In the genomic region with DNA sequence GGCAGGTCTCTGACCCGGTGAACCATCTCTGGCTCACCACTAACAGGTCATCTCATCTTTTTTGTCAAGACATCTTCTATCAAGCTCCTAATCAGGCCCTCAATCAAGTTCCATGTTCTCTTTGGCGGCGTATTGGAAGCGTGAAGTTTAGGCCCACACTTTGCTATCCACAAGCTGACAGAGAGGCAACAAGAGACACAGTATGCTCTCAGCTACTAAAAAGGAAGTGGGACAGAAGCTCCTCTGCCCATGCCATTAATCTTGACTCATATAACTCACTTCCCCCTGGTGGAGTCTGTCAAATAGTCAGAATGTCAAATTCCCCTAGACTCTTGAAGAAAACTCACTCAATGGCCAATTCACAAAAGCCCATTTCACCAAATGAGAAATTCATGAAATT, we compare ENCODE assay signal across 8 cellular contexts.
DNase-seq lines count a peak whose midpoint lies in the region; ATAC-seq, FAIRE-seq and TF ChIP-seq lines count a peak whose summit lies in the region.

No MANE protein-coding gene starts in this region.

- WGBS in SK-N-SH (ENCODE audit: low lambda C conversion rate) = 41% methylated on average over 4 of the region's 4 CpGs
- 92% methylated on average over 3 of the region's 4 CpGs; no CpG with 5 or more reads in 1 of the 2 experiments for WGBS in IMR-90 (ENCODE audit: extremely low coverage in 2 of 2, insufficient read length in 1 of 2), 2 experiments

- H2BK5ac ChIP-seq in IMR-90 (ENCODE audit: low read depth, low read length, poor library complexity, severe bottlenecking) = peak overlapping the region; percentile 79

- H3K9me3 Mint-ChIP-seq in astrocyte (ENCODE audit: unreplicated experiment) = peaks cover 2% of the 10 kb centered on the region

- peak; percentile 25 for TF ChIP-seq CTCF in SK-N-SH (IDR thresholded peaks at IDR 0.05)
- TF ChIP-seq CTCF in IMR-90 (conservative IDR thresholded peaks at IDR 0.05; ENCODE audit: low read depth, low read length) = no peak
- TF ChIP-seq CTCF in astrocyte (IDR thresholded peaks at IDR 0.05; ENCODE audit: insufficient read depth, low read depth, low read length) = no peak
- TF ChIP-seq CTCF in ascending aorta (IDR thresholded peaks at IDR 0.05) = no peak

- peaks cover 37% of the 10 kb centered on the region for H3F3A ChIP-seq in SK-N-SH (replicated peaks; ENCODE audit: insufficient read depth)

- H4K8ac ChIP-seq in IMR-90 (ENCODE audit: low read depth in 2 of 2, low read length in 2 of 2) = peak overlapping the region; percentile 20 to 35; a peak in 2 of 4 replicates

- H3K79me1 ChIP-seq in IMR-90 (ENCODE audit: low read depth in 1 of 2, low read length in 2 of 2) = peaks cover 3 to 13% of the 10 kb centered on the region in 2 experiments; a peak in 2 of 4 replicates

- H3K4me1 Mint-ChIP-seq in astrocyte (ENCODE audit: low read depth, unreplicated experiment) = peaks cover 42% of the 10 kb centered on the region

- H3K4me2 ChIP-seq in SK-N-SH (no peak overlapping the region), IMR-90 (ENCODE audit: low read depth, low read length) (no peak overlapping the region), astrocyte (ENCODE audit: low read length) (no peak overlapping the region)

- H3K9me1 ChIP-seq in IMR-90 (ENCODE audit: insufficient read depth, low read length) = peaks cover 20% of the 10 kb centered on the region

- H3K4me3 ChIP-seq in SK-N-SH (ENCODE audit: low read depth in 2 of 2, low read length in 1 of 2) (no peak overlapping the region), IMR-90 (ENCODE audit: insufficient read depth, low read depth, low read length) (no peak overlapping the region), astrocyte (ENCODE audit: insufficient read depth, low read depth, low read length) (no peak overlapping the region), ascending aorta (no peak overlapping the region)

- H3K27me3 ChIP-seq in SK-N-SH (ENCODE audit: insufficient read depth) (no peaks in the 10 kb centered on the region), IMR-90 (ENCODE audit: control insufficient read depth, insufficient read depth, low read length) (no peaks in the 10 kb centered on the region), astrocyte (ENCODE audit: insufficient read depth, low read length) (no peaks in the 10 kb centered on the region), ascending aorta (no peaks in the 10 kb centered on the region)

- H2AK9ac ChIP-seq in IMR-90 (replicated peaks; ENCODE audit: low read depth, low read length, poor library complexity) = no peak overlapping the region

- H3K36me3 ChIP-seq in SK-N-SH (replicated peaks in 1 of 2; ENCODE audit: control insufficient read depth in 1 of 2, insufficient read depth in 2 of 2, low read length in 1 of 2) (no peaks in the 10 kb centered on the region), IMR-90 (ENCODE audit: control insufficient read depth, insufficient read depth, low read length) (no peaks in the 10 kb centered on the region), astrocyte (ENCODE audit: insufficient read depth, low read length) (no peaks in the 10 kb centered on the region), ascending aorta (no peaks in the 10 kb centered on the region)

- TF ChIP-seq POLR2A in IMR-90 (IDR thresholded peaks at IDR 0.05; ENCODE audit: low read depth, low read length) = no peak

- no peaks in the 10 kb centered on the region for H3K36me3 Mint-ChIP-seq in astrocyte (ENCODE audit: low read depth, unreplicated experiment)

- ATAC-seq in SK-N-SH treated with all-trans-retinoic acid at 6 μM for 48 hours = no peak; the same call in 1 of the 3 replicates
- ATAC-seq in GM21723 (IDR thresholded peaks at IDR 0.05; ENCODE audit: unreplicated experiment) = peak; percentile 94
- no peak for ATAC-seq in IMR-90 (ENCODE audit: low read depth)

- peak overlapping the region; percentile 94 for H2BK120ac ChIP-seq in IMR-90 (ENCODE audit: low read depth, low read length)

- peak overlapping the region; percentile 81 for H2BK20ac ChIP-seq in IMR-90 (ENCODE audit: low read depth, low read length)

- no peak for DNase-seq in SK-N-SH
- DNase-seq in IMR-90 = no peak
- no peak for DNase-seq in astrocyte (ENCODE audit: low read depth)
- DNase-seq in stimulated activated CD8-positive, alpha-beta memory T cell treated with anti-CD3 and anti-CD28 coated beads, Interleukin-4, amount 100 ng/mL, for 48 hours = peak; percentile 31
- DNase-seq in ascending aorta (ENCODE audit: low spot score in 2 of 2) = no peak
- DNase-seq in HEK293T (ENCODE audit: extremely low spot score) = no peak

- H2AFZ ChIP-seq in SK-N-SH (ENCODE audit: low read depth) = no peak overlapping the region
- peak overlapping the region; percentile 16 for H2AFZ ChIP-seq in IMR-90 (replicated peaks; ENCODE audit: low read length, poor library complexity)
- H2AFZ ChIP-seq in astrocyte (ENCODE audit: low read depth, low read length) = no peak overlapping the region

- TF ChIP-seq EP300 in SK-N-SH (IDR thresholded peaks at IDR 0.05; ENCODE audit: borderline replicate concordance in 1 of 2, low read depth in 1 of 2, low read length in 1 of 2) = no peak

- peaks cover 0 to 8% of the 10 kb centered on the region in 2 experiments; a peak in 2 of 4 replicates for H3K4me1 ChIP-seq in SK-N-SH (ENCODE audit: control insufficient read depth in 1 of 2, insufficient read depth in 2 of 2, low read depth in 1 of 2, low read length in 1 of 2)
- peaks cover 18% of the 10 kb centered on the region for H3K4me1 ChIP-seq in IMR-90 (ENCODE audit: control insufficient read depth, insufficient read depth, low read length)
- H3K4me1 ChIP-seq in astrocyte (ENCODE audit: insufficient read depth, low read length) = peaks cover 37% of the 10 kb centered on the region
- H3K4me1 ChIP-seq in ascending aorta = no peaks in the 10 kb centered on the region

- peak overlapping the region; percentile 13 to 77; a peak in 3 of 4 replicates for H3K27ac ChIP-seq in SK-N-SH (ENCODE audit: low read depth in 2 of 2, low read length in 1 of 2)
- H3K27ac ChIP-seq in IMR-90 (ENCODE audit: insufficient read depth, low read length) = peak overlapping the region; percentile 26; the same call in 1 of the 2 replicates
- H3K27ac ChIP-seq in astrocyte (ENCODE audit: low read depth, low read length) = peak overlapping the region; percentile 7
- H3K27ac ChIP-seq in ascending aorta = no peak overlapping the region

- peak overlapping the region; percentile 69 for H4K91ac ChIP-seq in IMR-90 (ENCODE audit: insufficient read depth, low read depth, low read length)

- H3K4ac ChIP-seq in IMR-90 (ENCODE audit: low read depth, low read length) = peak overlapping the region; percentile 86

- no TSS peak for BruUV-seq in IMR-90 (replicated peaks; lab: Mats Ljungman, UMichigan)

- dilution Hi-C loops in IMR-90 (cut with HindIII; ENCODE audit: low sequenced_read_pairs, unreplicated experiment) = no loop called here

- H4K20me1 ChIP-seq in SK-N-SH (ENCODE audit: insufficient read depth) = no peaks in the 10 kb centered on the region
- H4K20me1 ChIP-seq in IMR-90 (ENCODE audit: insufficient read depth, low read length) = no peaks in the 10 kb centered on the region
- H4K20me1 ChIP-seq in astrocyte (ENCODE audit: insufficient read depth, low read length) = no peaks in the 10 kb centered on the region

- CTCF ChIA-PET in SK-N-SH (lab: Yijun Ruan, JAX) (interaction anchor here (0.6 to 1.0 kb wide), 2 partner anchors 97 to 151 kb away, joined by 3 read pairs; no protein-coding TSS in a partner anchor), IMR-90 (lab: Yijun Ruan, JAX) (interaction anchor here (1.2 kb wide), 1 partner anchor 31 kb away, joined by 4 read pairs; no protein-coding TSS in a partner anchor), HEK293T (lab: Yijun Ruan, JAX) (no interaction called here)

- H3K14ac ChIP-seq in IMR-90 (replicated peaks; ENCODE audit: low read depth, low read length) = peak overlapping the region; percentile 46; the same call in 1 of the 2 replicates

- no peak overlapping the region for H3K9ac ChIP-seq in SK-N-SH
- no peak overlapping the region for H3K9ac ChIP-seq in IMR-90 (ENCODE audit: low read depth, low read length)
- no peak overlapping the region for H3K9ac ChIP-seq in astrocyte (ENCODE audit: low read length)

- in situ Hi-C loops in IMR-90 (cut with MboI; ENCODE audit: low sequenced_read_pairs) = loop anchor here (5.0 kb wide), 1 partner anchor 52 kb away; no protein-coding TSS in a partner anchor

- no peak for TF ChIP-seq RAD21 in SK-N-SH (IDR thresholded peaks at IDR 0.05; ENCODE audit: low read length)
- no peak for TF ChIP-seq RAD21 in IMR-90 (IDR thresholded peaks at IDR 0.05; ENCODE audit: low read length)

- H3K9me3 ChIP-seq in SK-N-SH (no peaks in the 10 kb centered on the region), IMR-90 (ENCODE audit: control insufficient read depth, insufficient read depth, low read length) (no peaks in the 10 kb centered on the region), astrocyte (ENCODE audit: insufficient read depth, low read depth, low read length) (no peaks in the 10 kb centered on the region), ascending aorta (no peaks in the 10 kb centered on the region)

- H3K4me3 Mint-ChIP-seq in astrocyte (ENCODE audit: unreplicated experiment) = no peak overlapping the region

- 0 out of 2 replicates have a peak overlapping the region, but pooled peaks have one; percentile 23 for H3K56ac ChIP-seq in IMR-90 (ENCODE audit: extremely low read depth, insufficient read depth, low read length)

- peak overlapping the region; percentile 93; the same call in 2 of the 3 replicates for H2BK15ac ChIP-seq in IMR-90 (ENCODE audit: low read depth, low read length)

- no peaks in the 10 kb centered on the region for H3K79me2 ChIP-seq in SK-N-SH (ENCODE audit: insufficient read depth)
- H3K79me2 ChIP-seq in astrocyte (ENCODE audit: insufficient read depth, low read length) = no peaks in the 10 kb centered on the region

- peak overlapping the region; percentile 78 for H2AK5ac ChIP-seq in IMR-90 (ENCODE audit: low read depth, low read length)

- H3K27ac Mint-ChIP-seq in astrocyte (ENCODE audit: unreplicated experiment) = peak overlapping the region; percentile 79

- H3K18ac ChIP-seq in IMR-90 (ENCODE audit: low read depth, low read length) = peak overlapping the region; percentile 72; the same call in 1 of the 2 replicates

- peak; percentile 55 for FAIRE-seq in astrocyte (lab: Jason Lieb, UNC)

- H3K27me3 Mint-ChIP-seq in astrocyte (ENCODE audit: low read depth, unreplicated experiment) = no peaks in the 10 kb centered on the region

- H3K23ac ChIP-seq in IMR-90 (ENCODE audit: low read depth, low read length) = 0 out of 2 replicates have a peak overlapping the region, but pooled peaks have one; percentile 12

- no peaks in the 10 kb centered on the region for H3K9me2 ChIP-seq in SK-N-SH

- H4K5ac ChIP-seq in IMR-90 (ENCODE audit: low read depth, low read length) = 0 out of 2 replicates have a peak overlapping the region, but pooled peaks have one; percentile 12

- intact Hi-C loops in IMR-90 (cut with micrococcal nuclease) (loop anchor here (2.0 to 5.0 kb wide), 3 partner anchors 33 to 149 kb away; a partner anchor contains a TSS), ascending aorta (cut with DNase I) (no loop called here)

- POLR2A ChIA-PET in SK-N-SH (lab: Yijun Ruan, JAX) = no interaction called here
- POLR2A ChIA-PET in IMR-90 (lab: Charles Lee; ENCODE audit: unreplicated experiment) = interaction anchor here (0.5 kb wide), 1 partner anchor 13 kb away, joined by 3 read pairs; no protein-coding TSS in a partner anchor
- POLR2A ChIA-PET in HEK293T (lab: Yijun Ruan, JAX) = no interaction called here

TF ChIP-seq in HEK293T, 16 proteins besides CTCF, POLR2A, EP300 and RAD21 (continues in another document):
- TF ChIP-seq FOXM1 (IDR thresholded peaks at IDR 0.05; ENCODE audit: borderline replicate concordance) (no peak), FOXK2 (IDR thresholded peaks at IDR 0.05) (no peak)

Comparison
In these comparisons a context has a peak if more than half of its experiments do, and no peak if none do; other contexts are left out.
1. H3K27ac ChIP-seq: peak in SK-N-SH (2 of 2), IMR-90 (single experiment) and astrocyte (single experiment); none in ascending aorta (0 of 2).